ENCODE assay signal across 1 cellular context in genomic region chr16:71585318-71585703, GRCh38.
TF ChIP-seq lines count a peak whose summit lies in the region.

No MANE protein-coding gene starts in this region.

TF ChIP-seq in liver, 16 proteins besides CTCF, POLR2A, EP300 and RAD21 (continued from another document):
- TF ChIP-seq ZBTB33 (IDR thresholded peaks at IDR 0.05) (peak; percentile 29), RXRA (IDR thresholded peaks at IDR 0.05) (peak; percentile 66 to 82), HNF4G (IDR thresholded peaks at IDR 0.05) (peak; percentile 75), SP1 (IDR thresholded peaks at IDR 0.05) (peak; percentile 94), FOXA1 (IDR thresholded peaks at IDR 0.05) (peak; percentile 12), YY1 (IDR thresholded peaks at IDR 0.05) (peak; percentile 92), EGR1 (IDR thresholded peaks at IDR 0.05; ENCODE audit: low read depth in 2 of 2) (peak in 1 of 2 donors; percentile 21)
